ENCODE assay signal across 8 cellular contexts in the genomic region with DNA sequence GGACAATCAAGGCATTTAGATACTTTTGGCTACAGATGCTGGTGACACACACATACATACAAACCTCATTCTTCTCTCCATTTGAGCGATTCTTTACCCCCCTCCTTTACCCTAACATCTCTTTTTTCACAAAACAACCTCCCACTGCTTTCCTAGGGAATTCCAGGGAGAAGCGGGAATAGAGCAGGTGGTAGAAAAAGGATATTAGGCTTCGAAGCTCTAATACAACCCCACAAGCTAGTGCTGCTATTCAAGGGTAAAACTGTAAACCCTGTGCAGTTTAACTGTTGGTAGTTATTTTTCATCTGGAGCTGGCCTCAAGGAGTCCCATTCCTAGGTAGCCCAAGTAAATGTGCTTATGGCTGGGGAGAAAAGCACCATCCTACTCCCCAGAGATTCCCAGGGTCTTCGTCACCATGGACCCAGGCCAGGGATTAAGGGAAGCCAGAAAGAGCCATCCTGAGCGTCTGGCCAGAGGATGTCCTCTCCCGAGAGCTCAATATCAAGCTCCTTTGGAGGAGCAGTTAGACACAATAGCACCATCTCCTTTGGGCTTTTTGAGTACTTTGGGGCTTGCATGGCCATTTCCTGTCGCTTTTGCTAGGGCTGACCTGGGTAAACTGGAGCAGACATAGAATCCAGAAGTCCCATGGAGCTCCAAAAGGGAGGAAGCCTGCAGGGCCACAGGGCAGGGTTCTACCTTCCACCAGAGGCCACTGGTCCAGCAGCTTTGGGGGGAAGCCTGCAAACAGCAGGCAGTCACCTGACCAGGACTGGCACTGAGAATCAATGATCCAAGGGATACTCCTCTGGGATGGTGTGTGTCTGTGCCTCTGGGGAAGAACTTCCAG. TPM values are rescaled to one million over a fixed set of nuclear protein-coding genes. Genes with fewer than 3 reads are reported as not detected.
A peak's percentile ranks its signal among the peaks of the same experiment; 100 is the strongest.
DNase-seq lines count a peak whose midpoint lies in the region; ATAC-seq and TF ChIP-seq lines count a peak whose summit lies in the region.

No MANE protein-coding gene starts in this region.

- H4K5ac ChIP-seq in IMR-90 (ENCODE audit: low read depth, low read length): peak overlapping the region; percentile 73

- CTCF ChIA-PET in IMR-90 (lab: Yijun Ruan, JAX): interaction anchor here (0.6 to 5.1 kb wide), 10 partner anchors 15 to 1646 kb away, joined by 3 to 34 read pairs (median 3); no protein-coding TSS in a partner anchor

- peak overlapping the region; percentile 75 for H2BK20ac ChIP-seq in IMR-90 (ENCODE audit: low read depth, low read length)

- H3K36me3 ChIP-seq in IMR-90 (ENCODE audit: control insufficient read depth, insufficient read depth, low read length) (peaks cover 2% of the 10 kb centered on the region), kidney epithelial cell (ENCODE audit: control insufficient read depth, insufficient read depth, low read length) (no peaks in the 10 kb centered on the region)

- peak overlapping the region; percentile 96 for H3K4me2 ChIP-seq in IMR-90 (ENCODE audit: low read depth, low read length)

- H3K27ac Mint-ChIP-seq in activated naive CD8-positive, alpha-beta T cell treated with anti-CD3 and anti-CD28 coated beads for 36 hours: peak overlapping the region; percentile 96
- H3K27ac Mint-ChIP-seq in stimulated activated naive B cell treated with anti-CD40 and anti-IgM and Interleukin-4, amounts not matched to agents 10 μg/mL and 1 μg/mL and 100 μg/mL, for 72 hours: peak overlapping the region; percentile 96

- DNase-seq in IMR-90 (peak; percentile 59), kidney epithelial cell (ENCODE audit: low read depth) (no peak), GM13976 (ENCODE audit: low spot score) (no peak), DMS114 treated with DMSO at 0.1 percent for 48 hours (lab: John Stamatoyannopoulos, UW; ENCODE audit: unreplicated experiment) (no peak)
- no peak for DNase-seq in activated naive CD8-positive, alpha-beta T cell treated with anti-CD3 and anti-CD28 coated beads for 36 hours
- no peak for DNase-seq in stimulated activated naive B cell treated with anti-CD40 and anti-IgM and Interleukin-4, amounts not matched to agents 10 μg/mL and 1 μg/mL and 100 μg/mL, for 72 hours

- H3K36me3 Mint-ChIP-seq in activated naive CD8-positive, alpha-beta T cell treated with anti-CD3 and anti-CD28 coated beads for 36 hours: peaks cover 33% of the 10 kb centered on the region
- peaks cover 1 to 8% of the 10 kb centered on the region in 2 donors for H3K36me3 Mint-ChIP-seq in stimulated activated naive B cell treated with anti-CD40 and anti-IgM and Interleukin-4, amounts not matched to agents 10 μg/mL and 1 μg/mL and 100 μg/mL, for 72 hours

- no peaks in the 10 kb centered on the region for H3K9me3 Mint-ChIP-seq in activated naive CD8-positive, alpha-beta T cell treated with anti-CD3 and anti-CD28 coated beads for 36 hours
- no peaks in the 10 kb centered on the region for H3K9me3 Mint-ChIP-seq in stimulated activated naive B cell treated with anti-CD40 and anti-IgM and Interleukin-4, amounts not matched to agents 10 μg/mL and 1 μg/mL and 100 μg/mL, for 72 hours

- peak overlapping the region; percentile 98 for H3K4me3 Mint-ChIP-seq in activated naive CD8-positive, alpha-beta T cell treated with anti-CD3 and anti-CD28 coated beads for 36 hours
- H3K4me3 Mint-ChIP-seq in stimulated activated naive B cell treated with anti-CD40 and anti-IgM and Interleukin-4, amounts not matched to agents 10 μg/mL and 1 μg/mL and 100 μg/mL, for 72 hours: peak overlapping the region; percentile 98 to 99

- H2BK5ac ChIP-seq in IMR-90 (ENCODE audit: low read depth, low read length, poor library complexity, severe bottlenecking): peak overlapping the region; percentile 92

- peak overlapping the region; percentile 94 for H3K27ac ChIP-seq in IMR-90 (ENCODE audit: insufficient read depth, low read length)

- H3K18ac ChIP-seq in IMR-90 (ENCODE audit: low read depth, low read length): peak overlapping the region; percentile 75

- H2BK15ac ChIP-seq in IMR-90 (ENCODE audit: low read depth, low read length): peak overlapping the region; percentile 72

- WGBS in IMR-90 (ENCODE audit: extremely low coverage in 2 of 2, insufficient read length in 1 of 2), 2 experiments: 19 to 100% methylated on average over 1 to 3 of the region's 7 CpGs

- no peaks in the 10 kb centered on the region for H3K27me3 Mint-ChIP-seq in activated naive CD8-positive, alpha-beta T cell treated with anti-CD3 and anti-CD28 coated beads for 36 hours
- no peaks in the 10 kb centered on the region for H3K27me3 Mint-ChIP-seq in stimulated activated naive B cell treated with anti-CD40 and anti-IgM and Interleukin-4, amounts not matched to agents 10 μg/mL and 1 μg/mL and 100 μg/mL, for 72 hours

- H4K8ac ChIP-seq in IMR-90 (ENCODE audit: low read depth in 2 of 2, low read length in 2 of 2): peak overlapping the region; percentile 17 to 87

- peak overlapping the region; percentile 88 for H4K91ac ChIP-seq in IMR-90 (ENCODE audit: insufficient read depth, low read depth, low read length)

- H2BK120ac ChIP-seq in IMR-90 (ENCODE audit: low read depth, low read length): peak overlapping the region; percentile 89

- POLR2A ChIA-PET in IMR-90 (lab: Charles Lee; ENCODE audit: unreplicated experiment): interaction anchor here (0.7 kb wide), 1 partner anchor 81 kb away, joined by 3 read pairs; no protein-coding TSS in a partner anchor

- dilution Hi-C loops in IMR-90 (cut with HindIII; ENCODE audit: low sequenced_read_pairs, unreplicated experiment): no loop called here

- peak overlapping the region; percentile 92 for H3K4me3 ChIP-seq in IMR-90 (ENCODE audit: insufficient read depth, low read depth, low read length)
- peak overlapping the region; percentile 80 for H3K4me3 ChIP-seq in kidney epithelial cell (ENCODE audit: low read depth, low read length)

- H3K27me3 ChIP-seq in IMR-90 (ENCODE audit: control insufficient read depth, insufficient read depth, low read length): no peaks in the 10 kb centered on the region
- no peaks in the 10 kb centered on the region for H3K27me3 ChIP-seq in kidney epithelial cell (ENCODE audit: control insufficient read depth, insufficient read depth, low read length)

- ATAC-seq in IMR-90 (ENCODE audit: low read depth) (no peak), GM21576 (IDR thresholded peaks at IDR 0.05; ENCODE audit: unreplicated experiment) (no peak), HG03520 (IDR thresholded peaks at IDR 0.05; ENCODE audit: unreplicated experiment) (no peak)
- no peak for ATAC-seq in stimulated activated naive B cell treated with anti-CD40 and anti-IgM and Interleukin-4, amounts not matched to agents 10 μg/mL and 1 μg/mL and 100 μg/mL, for 72 hours (replicated peaks)

- no TSS peak for BruUV-seq in IMR-90 (replicated peaks; lab: Mats Ljungman, UMichigan)

- peak overlapping the region; percentile 21 for H2AK9ac ChIP-seq in IMR-90 (replicated peaks; ENCODE audit: low read depth, low read length, poor library complexity)

- H4K20me1 ChIP-seq in IMR-90 (ENCODE audit: insufficient read depth, low read length): peaks cover 2% of the 10 kb centered on the region; the same call in 1 of the 2 replicates

- peak overlapping the region; percentile 95 for H3K9ac ChIP-seq in IMR-90 (ENCODE audit: low read depth, low read length)

- H3K79me1 ChIP-seq in IMR-90 (ENCODE audit: low read depth in 1 of 2, low read length in 2 of 2): peaks cover 21 to 72% of the 10 kb centered on the region in 2 experiments; a peak in 3 of 4 replicates

- TF ChIP-seq POLR2A in IMR-90 (IDR thresholded peaks at IDR 0.05; ENCODE audit: low read depth, low read length): no peak; the same call in 1 of the 2 replicates

- peak overlapping the region; percentile 46 for H2AFZ ChIP-seq in IMR-90 (replicated peaks; ENCODE audit: low read length, poor library complexity)

- in situ Hi-C loops in IMR-90 (cut with MboI; ENCODE audit: low sequenced_read_pairs): loop anchor here (5.0 kb wide), 2 partner anchors 178 to 288 kb away; no protein-coding TSS in a partner anchor
- in situ Hi-C loops in GM13976 (cut with MboI; ENCODE audit: low sequenced_read_pairs, unreplicated experiment): no loop called here

- TF ChIP-seq RAD21 in IMR-90 (IDR thresholded peaks at IDR 0.05; ENCODE audit: low read length): no peak; the same call in 1 of the 2 replicates

- H3K9me1 ChIP-seq in IMR-90 (ENCODE audit: insufficient read depth, low read length): peaks cover 13% of the 10 kb centered on the region

- H3K4me1 ChIP-seq in IMR-90 (ENCODE audit: control insufficient read depth, insufficient read depth, low read length): peaks cover 16% of the 10 kb centered on the region

- H3K56ac ChIP-seq in IMR-90 (ENCODE audit: extremely low read depth, insufficient read depth, low read length): peak overlapping the region; percentile 85

- H3K23ac ChIP-seq in IMR-90 (ENCODE audit: low read depth, low read length): peak overlapping the region; percentile 95

- H2AK5ac ChIP-seq in IMR-90 (ENCODE audit: low read depth, low read length): peak overlapping the region; percentile 82

- peak overlapping the region; percentile 93 for H3K4ac ChIP-seq in IMR-90 (ENCODE audit: low read depth, low read length)

- intact Hi-C loops in IMR-90 (cut with micrococcal nuclease): loop anchor here (5.0 kb wide), 3 partner anchors 83 to 348 kb away; no protein-coding TSS in a partner anchor

- no peak for TF ChIP-seq CTCF in IMR-90 (conservative IDR thresholded peaks at IDR 0.05; ENCODE audit: low read depth, low read length)
- TF ChIP-seq CTCF in kidney epithelial cell (IDR thresholded peaks at IDR 0.05; ENCODE audit: insufficient read depth, low read length, poor library complexity, severe bottlenecking): no peak
- no peak for TF ChIP-seq CTCF in GM13976 (IDR thresholded peaks at IDR 0.05; ENCODE audit: borderline replicate concordance, control extremely low read depth, extremely low read depth, insufficient read depth, missing control alignments)

- H3K9me3 ChIP-seq in IMR-90 (ENCODE audit: control insufficient read depth, insufficient read depth, low read length): no peaks in the 10 kb centered on the region

- peak overlapping the region; percentile 94 for H3K14ac ChIP-seq in IMR-90 (replicated peaks; ENCODE audit: low read depth, low read length)

- H3K4me1 Mint-ChIP-seq in activated naive CD8-positive, alpha-beta T cell treated with anti-CD3 and anti-CD28 coated beads for 36 hours: peaks cover 58% of the 10 kb centered on the region
- peaks cover 53 to 73% of the 10 kb centered on the region in 2 donors for H3K4me1 Mint-ChIP-seq in stimulated activated naive B cell treated with anti-CD40 and anti-IgM and Interleukin-4, amounts not matched to agents 10 μg/mL and 1 μg/mL and 100 μg/mL, for 72 hours

RNA-seq across cellular contexts. Expression of a gene that starts 3.1 kb away (rescaled TPM):
- total RNA-seq in IMR-90 (2012; rRNA removed) (18.1 and 19.5 TPM in 2 replicates), kidney epithelial cell (12.3 and 16.2 TPM in 2 replicates)
- 15.0 and 18.6 TPM in 2 replicates for polyA plus RNA-seq in IMR-90 (2012; rRNA removed)
- 3.8 and 11.0 TPM in 2 replicates for polyA plus RNA-seq in IMR-90 (2012; cell fraction: cytosol; rRNA removed)
- polyA plus RNA-seq in IMR-90 (2012; cell fraction: nucleus; rRNA removed; ENCODE audit: low replicate concordance): 9.7 and 20.0 TPM in 2 replicates
- 10 to 100 TPM; 14.1 to 14.3 TPM for total RNA-seq in activated naive CD8-positive, alpha-beta T cell treated with anti-CD3 and anti-CD28 coated beads for 36 hours

RNA-seq across cellular contexts. Expression of a gene that starts 49.8 kb away (rescaled TPM):
- 4.1 and 11.7 TPM in 2 replicates for total RNA-seq in IMR-90 (2012; rRNA removed)
- 6.9 and 9.4 TPM in 2 replicates for polyA plus RNA-seq in IMR-90 (2012; rRNA removed)
- 0.36 and 0.73 TPM in 2 replicates for polyA plus RNA-seq in IMR-90 (2012; cell fraction: cytosol; rRNA removed)
- 1.8 and 15.4 TPM in 2 replicates for polyA plus RNA-seq in IMR-90 (2012; cell fraction: nucleus; rRNA removed; ENCODE audit: low replicate concordance)
- 10 to 100 TPM; 25.0 to 28.3 TPM for total RNA-seq in activated naive CD8-positive, alpha-beta T cell treated with anti-CD3 and anti-CD28 coated beads for 36 hours
- total RNA-seq in kidney epithelial cell: 25.5 and 45.7 TPM in 2 replicates

RNA-seq across cellular contexts. Expression of a gene that starts 49.9 kb away (rescaled TPM):
- 5.9 and 10.3 TPM in 2 replicates for total RNA-seq in IMR-90 (2012; rRNA removed)
- polyA plus RNA-seq in IMR-90 (2012; rRNA removed): 3.6 and 5.6 TPM in 2 replicates
- polyA plus RNA-seq in IMR-90 (2012; cell fraction: cytosol; rRNA removed): 0.48 and 0.61 TPM in 2 replicates
- 0.18 and 2.3 TPM in 2 replicates for polyA plus RNA-seq in IMR-90 (2012; cell fraction: nucleus; rRNA removed; ENCODE audit: low replicate concordance)
- 1 to 10 TPM; 8.5 to 9.7 TPM for total RNA-seq in activated naive CD8-positive, alpha-beta T cell treated with anti-CD3 and anti-CD28 coated beads for 36 hours
- 8.8 and 9.5 TPM in 2 replicates for total RNA-seq in kidney epithelial cell
